In genomic region chr2:43005211-43005974, GRCh38 we compare ENCODE assay signal across 12 cellular contexts.
DNase-seq lines count a peak whose midpoint lies in the region; ATAC-seq and TF ChIP-seq lines count a peak whose summit lies in the region.
"Had no signal": no experiment of that assay in that cellular context is flagged by ENCODE, and none has a peak within 500 bp of the region (broad histone marks: within the 10 kb centered on the region; RNA-seq: fewer than 3 reads in every experiment).

No MANE protein-coding gene starts in this region.

- WGBS in hepatocyte (ENCODE audit: low lambda C conversion rate, missing lambda C conversion rate) = 60% methylated on average over 15 of the region's 15 CpGs

- no peak overlapping the region for H2AFZ ChIP-seq in hepatocyte

- intact Hi-C loops in Right ventricle myocardium superior (cut with DNase I) = no loop called here

- no peaks in the 10 kb centered on the region for H3K79me2 ChIP-seq in hepatocyte

- H3K4me3 Mint-ChIP-seq in nephron progenitor cell = no peak overlapping the region
- H3K4me3 Mint-ChIP-seq in CD8-positive, alpha-beta memory T cell = no peak overlapping the region
- H3K4me3 Mint-ChIP-seq: activated T-helper 17 cell treated with anti-CD3 and anti-CD28 coated beads, Interleukin-2, amount 50 U/mL, for 72 hours; IgD-negative memory B cell had no signal

- H3K4me1 ChIP-seq in right atrium auricular region (peaks cover 0 to 10% of the 10 kb centered on the region in 2 donors), hepatocyte (ENCODE audit: insufficient read depth) (peaks cover 21% of the 10 kb centered on the region)
- H3K4me1 ChIP-seq in CD8-positive, alpha-beta memory T cell (ENCODE audit: insufficient read depth, low read length) = no peaks in the 10 kb centered on the region

- CTCF ChIA-PET in CD8-positive, alpha-beta memory T cell (lab: Charles Lee) = interaction anchor here (1.0 kb wide), 1 partner anchor 20 kb away, joined by 3 read pairs; no protein-coding TSS in a partner anchor

- H3K4me1 Mint-ChIP-seq in nephron progenitor cell = peaks cover 29% of the 10 kb centered on the region
- peaks cover 0 to 4% (median 0%) of the 10 kb centered on the region in 3 donors for H3K4me1 Mint-ChIP-seq in CD8-positive, alpha-beta memory T cell

- H4K20me1 ChIP-seq in hepatocyte (ENCODE audit: insufficient read depth, poor library complexity, severe bottlenecking) = no peaks in the 10 kb centered on the region

- H3K4me2 ChIP-seq in hepatocyte = peak overlapping the region; percentile 61

- H3K4me3 ChIP-seq in right atrium auricular region (no peak overlapping the region), hepatocyte (no peak overlapping the region)
- no peak overlapping the region for H3K4me3 ChIP-seq in CD8-positive, alpha-beta memory T cell (ENCODE audit: low read length)

- H3K27ac ChIP-seq in right atrium auricular region (no peak overlapping the region), hepatocyte (peak overlapping the region; percentile 95)
- no peak overlapping the region for H3K27ac ChIP-seq in CD8-positive, alpha-beta memory T cell (ENCODE audit: low read depth, low read length)

- TF ChIP-seq CTCF in right atrium auricular region (IDR thresholded peaks at IDR 0.05) (no peak), hepatocyte (IDR thresholded peaks at IDR 0.05; ENCODE audit: poor library complexity) (no peak), nephron progenitor cell (IDR thresholded peaks at IDR 0.05) (no peak)

- POLR2A ChIA-PET in CD8-positive, alpha-beta memory T cell (lab: Charles Lee) = no interaction called here

- H3K9me3 Mint-ChIP-seq in nephron progenitor cell = peaks cover 20% of the 10 kb centered on the region
- peaks cover 0 to 2% (median 0%) of the 10 kb centered on the region in 5 donors for H3K9me3 Mint-ChIP-seq in CD8-positive, alpha-beta memory T cell
- H3K9me3 Mint-ChIP-seq: activated T-helper 17 cell treated with anti-CD3 and anti-CD28 coated beads, Interleukin-2, amount 50 U/mL, for 72 hours had no signal

- H3K9me3 ChIP-seq in right atrium auricular region = no peaks in the 10 kb centered on the region
- no peaks in the 10 kb centered on the region for H3K9me3 ChIP-seq in hepatocyte (ENCODE audit: low read depth)
- no peaks in the 10 kb centered on the region for H3K9me3 ChIP-seq in CD8-positive, alpha-beta memory T cell (ENCODE audit: low read length)

- H3K36me3 ChIP-seq in right atrium auricular region = no peaks in the 10 kb centered on the region
- no peaks in the 10 kb centered on the region for H3K36me3 ChIP-seq in hepatocyte (replicated peaks; ENCODE audit: insufficient read depth, low read depth)
- no peaks in the 10 kb centered on the region for H3K36me3 ChIP-seq in CD8-positive, alpha-beta memory T cell (ENCODE audit: insufficient read depth, low read length)

- H3K27me3 ChIP-seq in right atrium auricular region (no peaks in the 10 kb centered on the region), hepatocyte (no peaks in the 10 kb centered on the region)
- no peaks in the 10 kb centered on the region for H3K27me3 ChIP-seq in CD8-positive, alpha-beta memory T cell (ENCODE audit: insufficient read depth, low read length, poor library complexity, severe bottlenecking)

- ATAC-seq in Right ventricle myocardium superior (ENCODE audit: poor library complexity) = peak; percentile 46
- ATAC-seq: activated T-helper 17 cell treated with anti-CD3 and anti-CD28 coated beads, Interleukin-2, amount 50 U/mL, for 72 hours; PC-3 had no signal

- H3K27ac Mint-ChIP-seq in nephron progenitor cell = peak overlapping the region; percentile 43
- no peak overlapping the region for H3K27ac Mint-ChIP-seq in CD8-positive, alpha-beta memory T cell
- H3K27ac Mint-ChIP-seq: activated T-helper 17 cell treated with anti-CD3 and anti-CD28 coated beads, Interleukin-2, amount 50 U/mL, for 72 hours; IgD-negative memory B cell had no signal

- no peaks in the 10 kb centered on the region for H3K36me3 Mint-ChIP-seq in nephron progenitor cell (ENCODE audit: low read depth)
- peaks cover 0 to 17% (median 0%) of the 10 kb centered on the region in 3 donors for H3K36me3 Mint-ChIP-seq in CD8-positive, alpha-beta memory T cell

- DNase-seq in Right ventricle myocardium superior (no peak), right atrium auricular region (ENCODE audit: low spot score) (no peak), hepatocyte (ENCODE audit: low spot score) (peak; percentile 79), nephron progenitor cell (no peak), ureter (ENCODE audit: low spot score) (peak; percentile 41), T-helper 1 cell (no peak), AG20443 (ENCODE audit: low spot score) (no peak)
- DNase-seq in CD8-positive, alpha-beta memory T cell = no peak
- DNase-seq: ACHN, PC-3 had no signal

- H3K9me2 ChIP-seq in hepatocyte (replicated peaks; ENCODE audit: insufficient read depth) = no peaks in the 10 kb centered on the region

- H3K27me3 Mint-ChIP-seq in nephron progenitor cell (ENCODE audit: low read depth, poor library complexity) = peaks cover 5% of the 10 kb centered on the region
- H3K27me3 Mint-ChIP-seq in CD8-positive, alpha-beta memory T cell = peaks cover 0 to 6% of the 10 kb centered on the region in 2 donors
- H3K27me3 Mint-ChIP-seq: activated T-helper 17 cell treated with anti-CD3 and anti-CD28 coated beads, Interleukin-2, amount 50 U/mL, for 72 hours had no signal

Comparison
In these comparisons a context has a peak if more than half of its experiments do, and no peak if none do; other contexts are left out.
1. DNase-seq: peak in hepatocyte (single experiment) and ureter (single experiment); none in Right ventricle myocardium superior (single experiment), right atrium auricular region (single experiment), nephron progenitor cell (single experiment), T-helper 1 cell (0 of 5), AG20443 (single experiment) and CD8-positive, alpha-beta memory T cell (0 of 5).